ENCODE assay signal across 33 cellular contexts in the genomic region with DNA sequence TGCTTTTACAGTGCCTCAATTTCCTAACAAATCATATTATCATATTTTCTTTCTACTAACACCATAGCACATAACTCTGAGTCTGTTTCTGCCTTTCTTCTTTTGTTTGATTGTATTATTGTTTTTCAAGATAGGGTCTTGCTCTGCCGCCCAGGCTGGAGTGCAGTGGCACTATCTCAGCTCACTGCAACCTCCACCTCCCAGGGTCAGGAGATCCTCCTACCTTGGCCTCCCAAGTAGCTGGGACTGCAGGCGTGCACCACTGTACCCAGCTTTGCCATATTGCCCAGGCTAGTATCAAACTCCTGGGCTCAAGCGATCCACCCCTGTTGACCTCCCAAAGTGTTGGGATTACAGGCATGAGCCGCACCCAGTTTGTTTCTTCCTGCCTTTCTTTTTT. TPM values are rescaled to one million over a fixed set of nuclear protein-coding genes. Genes with fewer than 3 reads are reported as not detected.
"Had no signal": no experiment of that assay in that cellular context is flagged by ENCODE, and none has a peak within 500 bp of the region (broad histone marks: within the 10 kb centered on the region; RNA-seq: fewer than 3 reads in every experiment).

No MANE protein-coding gene starts in this region.

- DNase-seq: activated CD4-positive, alpha-beta T cell treated with anti-CD3 and anti-CD28 coated beads for 36 hours; activated CD4-positive, alpha-beta T cell treated with anti-CD3 and anti-CD28 coated beads, Interleukin-2, amount 10 ng/mL, durations not matched to agents 7 days and 5 days; activated CD4-positive, alpha-beta T cell treated with anti-CD3 and anti-CD28 coated beads, Interleukin-2, amount 50 U/mL, for 48 hours; activated CD8-positive, alpha-beta T cell treated with anti-CD3 and anti-CD28 coated beads, Interleukin-2, amount 10 ng/mL, durations not matched to agents 7 days and 5 days; activated gamma-delta T cell; activated naive CD4-positive, alpha-beta T cell treated with Interleukin-2 at 50 U/mL for 16 hours; activated naive CD8-positive, alpha-beta T cell treated with anti-CD3 and anti-CD28 coated beads, Interleukin-2, amount 10 ng/mL, durations not matched to agents 7 days and 5 days; amygdala; MM.1S; MV-4-11; NCI-H1092; NCI-H1436 treated with DMSO at 0.1 percent for 48 hours; NCI-H1694 treated with DMSO at 0.1 percent for 48 hours; NCI-H2029; NCI-H2171; NCI-H510A; NCI-H526; NCI-H748 treated with DMSO at 0.1 percent for 48 hours; NK-92 treated with Interleukin-12 subunit alpha and Interleukin-12 subunit beta, amount 100 ng/mL, for 24 hours; PC-3; Peyer's patch; Right ventricle myocardium superior; SW 1271 had no signal

- H3K4me3 Mint-ChIP-seq: activated CD4-positive, alpha-beta T cell treated with anti-CD3 and anti-CD28 coated beads for 36 hours; activated CD4-positive, alpha-beta T cell treated with anti-CD3 and anti-CD28 coated beads, Interleukin-2, amount 10 ng/mL, durations not matched to agents 7 days and 5 days; activated CD8-positive, alpha-beta T cell treated with anti-CD3 and anti-CD28 coated beads, Interleukin-2, amount 10 ng/mL, durations not matched to agents 7 days and 5 days; activated naive CD4-positive, alpha-beta T cell treated with anti-CD3 and anti-CD28 coated beads, Interleukin-2, amount 50 U/mL, for 24 hours; activated naive CD8-positive, alpha-beta T cell treated with anti-CD3 and anti-CD28 coated beads, Interleukin-2, amount 10 ng/mL, durations not matched to agents 7 days and 5 days; central memory CD8-positive, alpha-beta T cell; T-helper 2 cell treated with Interferon-gamma antibody and Interleukin-4, amounts not matched to agents 5 μg/mL and 100 μg/mL, for 36 hours; WTC11 had no signal

- ATAC-seq: activated CD4-positive, alpha-beta T cell treated with anti-CD3 and anti-CD28 coated beads for 36 hours; activated CD4-positive, CD25-positive, alpha-beta regulatory T cell treated with anti-CD3 and anti-CD28 coated beads, Interleukin-2, amount 50 U/mL, for 24 hours; activated CD8-positive, alpha-beta T cell treated with anti-CD3 and anti-CD28 coated beads, Interleukin-2, amount 10 ng/mL, durations not matched to agents 7 days and 5 days; PC-3; WTC11 had no signal

- H3K27me3 Mint-ChIP-seq: activated CD4-positive, alpha-beta T cell treated with anti-CD3 and anti-CD28 coated beads for 36 hours; activated CD4-positive, alpha-beta T cell treated with anti-CD3 and anti-CD28 coated beads, Interleukin-2, amount 10 ng/mL, durations not matched to agents 7 days and 5 days; activated naive CD4-positive, alpha-beta T cell treated with anti-CD3 and anti-CD28 coated beads, Interleukin-2, amount 50 U/mL, for 24 hours; activated naive CD8-positive, alpha-beta T cell treated with anti-CD3 and anti-CD28 coated beads, Interleukin-2, amount 10 ng/mL, durations not matched to agents 7 days and 5 days; central memory CD8-positive, alpha-beta T cell had no signal

- FAIRE-seq: TTC549 had no signal

- H3K9me3 Mint-ChIP-seq: activated CD4-positive, alpha-beta T cell treated with anti-CD3 and anti-CD28 coated beads, Interleukin-2, amount 10 ng/mL, durations not matched to agents 7 days and 5 days; activated naive CD4-positive, alpha-beta T cell treated with anti-CD3 and anti-CD28 coated beads, Interleukin-2, amount 50 U/mL, for 24 hours; activated naive CD8-positive, alpha-beta T cell treated with anti-CD3 and anti-CD28 coated beads, Interleukin-2, amount 10 ng/mL, durations not matched to agents 7 days and 5 days; activated T-helper 2 cell treated with anti-CD3 and anti-CD28 coated beads, Interferon-gamma antibody, Interleukin-2, Interleukin-4, amounts not matched to agents 10 μg/mL and 5 μg/mL and 100 μg/mL, durations not matched to agents 14 hours and 24 hours and 36 hours; central memory CD8-positive, alpha-beta T cell; T-helper 2 cell treated with Interferon-gamma antibody and Interleukin-4, amounts not matched to agents 5 μg/mL and 100 μg/mL, for 36 hours; WTC11 had no signal

- H3K27ac Mint-ChIP-seq: activated CD4-positive, alpha-beta T cell treated with anti-CD3 and anti-CD28 coated beads for 36 hours; activated CD4-positive, alpha-beta T cell treated with anti-CD3 and anti-CD28 coated beads, Interleukin-2, amount 10 ng/mL, durations not matched to agents 7 days and 5 days; activated CD8-positive, alpha-beta T cell treated with anti-CD3 and anti-CD28 coated beads, Interleukin-2, amount 10 ng/mL, durations not matched to agents 7 days and 5 days; activated naive CD4-positive, alpha-beta T cell treated with anti-CD3 and anti-CD28 coated beads, Interleukin-2, amount 50 U/mL, for 24 hours; activated naive CD8-positive, alpha-beta T cell treated with anti-CD3 and anti-CD28 coated beads, Interleukin-2, amount 10 ng/mL, durations not matched to agents 7 days and 5 days; activated T-helper 2 cell treated with anti-CD3 and anti-CD28 coated beads, Interferon-gamma antibody, Interleukin-2, Interleukin-4, amounts not matched to agents 10 μg/mL and 5 μg/mL and 100 μg/mL, durations not matched to agents 14 hours and 24 hours and 36 hours; T-helper 2 cell treated with Interferon-gamma antibody and Interleukin-4, amounts not matched to agents 5 μg/mL and 100 μg/mL, for 36 hours; WTC11 had no signal

RNA-seq across cellular contexts. Expression of a gene that starts 22.7 kb away (rescaled TPM):
- total RNA-seq: ascending aorta, cardiac muscle cell, LHCN-M2, PC-3, Right ventricle myocardium superior, WTC11 had no signal

RNA-seq across cellular contexts. Expression of a gene that starts 29.3 kb away (rescaled TPM):
- total RNA-seq: LHCN-M2 had no signal

RNA-seq across cellular contexts. Expression of a gene that starts 43.5 kb away (rescaled TPM):
- total RNA-seq: ascending aorta had no signal
